8 cellular contexts compared by ENCODE assay signal in genomic region chr1:109931189-109931672, GRCh38. TPM values are rescaled to one million over a fixed set of nuclear protein-coding genes. Genes with fewer than 3 reads are reported as not detected.
DNase-seq lines count a peak whose midpoint lies in the region; ATAC-seq lines count a peak whose summit lies in the region.

No MANE protein-coding gene starts in this region.

- peak overlapping the region; percentile 79 for H3K27ac ChIP-seq in mesodermal cell (ENCODE audit: low read depth, low read length, severe bottlenecking)

- no peak overlapping the region for H3K27ac Mint-ChIP-seq in activated CD8-positive, alpha-beta T cell treated with anti-CD3 and anti-CD28 coated beads, Interleukin-2, amount 10 ng/mL, durations not matched to agents 7 days and 5 days

- POLR2A ChIA-PET in activated CD8-positive, alpha-beta T cell treated with anti-CD3 and anti-CD28 coated beads, Interleukin-2, amount 10 ng/mL, durations not matched to agents 7 days and 5 days (lab: Charles Lee): interaction anchor here (1.2 kb wide), 1 partner anchor 15 kb away, joined by 3 read pairs; no protein-coding TSS in a partner anchor

- H3K36me3 Mint-ChIP-seq in activated CD8-positive, alpha-beta T cell treated with anti-CD3 and anti-CD28 coated beads, Interleukin-2, amount 10 ng/mL, durations not matched to agents 7 days and 5 days (ENCODE audit: low read depth): peaks cover 48% of the 10 kb centered on the region

- CTCF ChIA-PET in activated CD8-positive, alpha-beta T cell treated with anti-CD3 and anti-CD28 coated beads, Interleukin-2, amount 10 ng/mL, durations not matched to agents 7 days and 5 days (lab: Charles Lee): interaction anchor here (0.8 to 1.4 kb wide), 4 partner anchors 22 to 157 kb away, joined by 3 to 7 read pairs (median 4); partner anchors contain the start of gene AHCYL1

- no peak overlapping the region for H3K4me3 ChIP-seq in mesodermal cell (ENCODE audit: extremely low read depth, insufficient read depth, low read length, poor library complexity, severe bottlenecking)

- H3K4me1 ChIP-seq in mesodermal cell (ENCODE audit: control insufficient read depth, insufficient read depth, low read length, poor library complexity, severe bottlenecking): peaks cover 31% of the 10 kb centered on the region

- no peak for ATAC-seq in activated CD8-positive, alpha-beta T cell treated with anti-CD3 and anti-CD28 coated beads, Interleukin-2, amount 10 ng/mL, durations not matched to agents 7 days and 5 days
- no peak for ATAC-seq in GM19035 (IDR thresholded peaks at IDR 0.05; ENCODE audit: unreplicated experiment)

- H3K9me3 ChIP-seq in mesodermal cell (ENCODE audit: control insufficient read depth, low read length): no peaks in the 10 kb centered on the region

- peaks cover 9% of the 10 kb centered on the region for H3K9me3 Mint-ChIP-seq in activated CD8-positive, alpha-beta T cell treated with anti-CD3 and anti-CD28 coated beads, Interleukin-2, amount 10 ng/mL, durations not matched to agents 7 days and 5 days (ENCODE audit: insufficient read depth)

- 0 to 15% methylated on average over 3 to 8 of the region's 8 CpGs for WGBS in mesodermal cell (ENCODE audit: insufficient coverage in 2 of 2), 2 experiments

- H3K4me1 Mint-ChIP-seq in activated CD8-positive, alpha-beta T cell treated with anti-CD3 and anti-CD28 coated beads, Interleukin-2, amount 10 ng/mL, durations not matched to agents 7 days and 5 days (ENCODE audit: low read depth): peaks cover 25% of the 10 kb centered on the region

- H3K27me3 Mint-ChIP-seq in activated CD8-positive, alpha-beta T cell treated with anti-CD3 and anti-CD28 coated beads, Interleukin-2, amount 10 ng/mL, durations not matched to agents 7 days and 5 days (ENCODE audit: low read depth): peaks cover 5% of the 10 kb centered on the region

- no peak overlapping the region for H3K4me3 Mint-ChIP-seq in activated CD8-positive, alpha-beta T cell treated with anti-CD3 and anti-CD28 coated beads, Interleukin-2, amount 10 ng/mL, durations not matched to agents 7 days and 5 days

- peaks cover 38% of the 10 kb centered on the region for H3K36me3 ChIP-seq in mesodermal cell (ENCODE audit: control insufficient read depth, insufficient read depth, low read length)

- peak; percentile 66 for DNase-seq in AG08395 (ENCODE audit: low spot score)
- peak; percentile 88 for DNase-seq in NCI-H748 (lab: John Stamatoyannopoulos, UW; ENCODE audit: unreplicated experiment)
- peak; percentile 84 for DNase-seq in epidermal melanocyte (ENCODE audit: insufficient read length, low spot score)
- no peak for DNase-seq in NCI-H128 (lab: John Stamatoyannopoulos, UW; ENCODE audit: unreplicated experiment)
- no peak for DNase-seq in amniotic stem cell (lab: John Stamatoyannopoulos, UW)
- DNase-seq in activated CD8-positive, alpha-beta T cell treated with anti-CD3 and anti-CD28 coated beads, Interleukin-2, amount 10 ng/mL, durations not matched to agents 7 days and 5 days: no peak

RNA-seq across cellular contexts. Expression of gene CSF1, which starts 20.6 kb away (rescaled TPM):
- polyA plus RNA-seq in mesodermal cell (2013, experiment 1 of 2): 19.1 TPM
- 18.8 TPM for polyA plus RNA-seq in mesodermal cell (2013, experiment 2 of 2)
- 10 to 100 TPM; 40.3 to 41.1 TPM for total RNA-seq in activated CD8-positive, alpha-beta T cell treated with anti-CD3 and anti-CD28 coated beads, Interleukin-2, amount 10 ng/mL, durations not matched to agents 7 days and 5 days

RNA-seq across cellular contexts. Expression of gene AHCYL1, which starts 53.3 kb away (rescaled TPM):
- polyA plus RNA-seq in mesodermal cell (2013, experiment 1 of 2): 148 TPM
- polyA plus RNA-seq in mesodermal cell (2013, experiment 2 of 2): 150 TPM
- total RNA-seq in activated CD8-positive, alpha-beta T cell treated with anti-CD3 and anti-CD28 coated beads, Interleukin-2, amount 10 ng/mL, durations not matched to agents 7 days and 5 days: 10 to 100 TPM; 55.0 to 64.5 TPM

Comparison
In these comparisons a context has a peak if more than half of its experiments do, and no peak if none do; other contexts are left out.
1. DNase-seq: peak in AG08395 (single experiment), NCI-H748 (single experiment) and epidermal melanocyte (single experiment); none in NCI-H128 (single experiment), amniotic stem cell (single experiment) and activated CD8-positive, alpha-beta T cell treated with anti-CD3 and anti-CD28 coated beads, Interleukin-2, amount 10 ng/mL, durations not matched to agents 7 days and 5 days (single experiment).